In the genomic region with DNA sequence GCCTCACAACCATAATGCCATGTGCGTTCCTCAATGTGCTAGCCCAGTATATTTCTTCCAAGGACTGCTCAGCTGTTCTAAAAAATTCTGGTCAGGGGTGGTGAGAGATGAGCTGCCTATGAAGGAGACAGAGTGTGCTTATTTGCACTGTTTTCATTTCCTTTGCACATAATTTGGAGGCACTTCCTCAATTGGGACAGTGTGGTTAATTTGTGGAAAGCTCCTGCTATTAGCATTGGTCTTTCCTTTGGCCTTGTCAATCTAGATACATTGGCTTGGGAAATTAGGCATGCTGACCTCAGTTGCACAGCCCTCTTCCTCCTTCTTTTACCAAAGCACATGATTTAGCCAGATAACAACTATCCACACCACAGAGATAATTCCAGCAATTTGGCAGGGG, we compare ENCODE assay signal across 23 cellular contexts. TPM values are rescaled to one million over a fixed set of nuclear protein-coding genes. Genes with fewer than 3 reads are reported as not detected.
"Had no signal": no experiment of that assay in that cellular context is flagged by ENCODE, and none has a peak within 500 bp of the region (broad histone marks: within the 10 kb centered on the region; RNA-seq: fewer than 3 reads in every experiment).

No MANE protein-coding gene starts in this region.

- H3K36me3 Mint-ChIP-seq: naive thymus-derived CD4-positive, alpha-beta T cell had no signal

- DNase-seq: activated B cell treated with CpG ODN at 0.5 μM for 24 hours; activated CD4-positive, alpha-beta T cell treated with anti-CD3 and anti-CD28 coated beads for 4 hours; activated T-cell treated with anti-CD3 and anti-CD28 coated beads, Interleukin-2, amount 50 U/mL, for 1 hour; amygdala; colonic mucosa; dorsolateral prefrontal cortex; effector memory CD8-positive, alpha-beta T cell; foreskin melanocyte; glutamatergic neuron; left ventricle myocardium inferior; naive thymus-derived CD4-positive, alpha-beta T cell; right cardiac atrium; stimulated activated CD4-positive, alpha-beta T cell treated with anti-CD3 and anti-CD28 coated beads, Interleukin-4, amount 100 ng/mL, for 24 hours; substantia nigra; T1000; thyroid gland had no signal

- H3K4me1 Mint-ChIP-seq: activated T-helper 17 cell treated with anti-CD3 and anti-CD28 coated beads, Interleukin-2, amount 50 U/mL, for 72 hours had no signal

- H3K4me3 Mint-ChIP-seq: activated B cell treated with CpG ODN at 0.5 μM for 24 hours; activated T-helper 17 cell treated with anti-CD3 and anti-CD28 coated beads, Interleukin-2, amount 50 U/mL, for 72 hours; effector memory CD8-positive, alpha-beta T cell; stimulated activated naive CD8-positive, alpha-beta T cell treated with anti-CD3 and anti-CD28 coated beads, Interleukin-15, Interleukin-2, amounts not matched to agents 100 ng/mL and 50 ng/mL, for 24 hours; T-helper 1 cell treated with Interleukin-12 subunit alpha and Interleukin-12 subunit beta and Interleukin-4 antibody, amounts not matched to agents 30 μg/mL and 1 μg/mL, for 36 hours had no signal

- ATAC-seq: activated T-helper 17 cell treated with anti-CD3 and anti-CD28 coated beads, Interleukin-2, amount 50 U/mL, for 72 hours; effector memory CD8-positive, alpha-beta T cell; esophagus mucosa; naive thymus-derived CD4-positive, alpha-beta T cell; right cardiac atrium had no signal

- H3K9me3 Mint-ChIP-seq: activated B cell treated with CpG ODN at 0.5 μM for 24 hours; activated T-helper 17 cell treated with anti-CD3 and anti-CD28 coated beads, Interleukin-2, amount 50 U/mL, for 72 hours; effector memory CD8-positive, alpha-beta T cell; stimulated activated naive CD8-positive, alpha-beta T cell treated with anti-CD3 and anti-CD28 coated beads, Interleukin-15, Interleukin-2, amounts not matched to agents 100 ng/mL and 50 ng/mL, for 24 hours; T-helper 1 cell treated with Interleukin-12 subunit alpha and Interleukin-12 subunit beta and Interleukin-4 antibody, amounts not matched to agents 30 μg/mL and 1 μg/mL, for 36 hours had no signal

- FAIRE-seq: bronchial epithelial cell, endothelial cell of umbilical vein had no signal

- H3K27me3 Mint-ChIP-seq: activated B cell treated with CpG ODN at 0.5 μM for 24 hours; activated T-helper 17 cell treated with anti-CD3 and anti-CD28 coated beads, Interleukin-2, amount 50 U/mL, for 72 hours; stimulated activated naive CD8-positive, alpha-beta T cell treated with anti-CD3 and anti-CD28 coated beads, Interleukin-15, Interleukin-2, amounts not matched to agents 100 ng/mL and 50 ng/mL, for 24 hours had no signal

- H3K27ac Mint-ChIP-seq: activated B cell treated with CpG ODN at 0.5 μM for 24 hours; activated T-helper 17 cell treated with anti-CD3 and anti-CD28 coated beads, Interleukin-2, amount 50 U/mL, for 72 hours; naive thymus-derived CD4-positive, alpha-beta T cell; stimulated activated naive CD8-positive, alpha-beta T cell treated with anti-CD3 and anti-CD28 coated beads, Interleukin-15, Interleukin-2, amounts not matched to agents 100 ng/mL and 50 ng/mL, for 24 hours; T-helper 1 cell treated with Interleukin-12 subunit alpha and Interleukin-12 subunit beta and Interleukin-4 antibody, amounts not matched to agents 30 μg/mL and 1 μg/mL, for 36 hours had no signal

RNA-seq across cellular contexts. Expression of a gene that starts 9.4 kb away (rescaled TPM):
- total RNA-seq: activated T-helper 17 cell treated with anti-CD3 and anti-CD28 coated beads, Interleukin-2, amount 50 U/mL, for 72 hours; lung microvascular endothelial cell had no signal
